In genomic region chr15:22664294-22665058, GRCh38 we compare ENCODE assay signal across 8 cellular contexts.
DNase-seq lines count a peak whose midpoint lies in the region; ATAC-seq, FAIRE-seq and TF ChIP-seq lines count a peak whose summit lies in the region.
"Not testable (repeated sequence)": the region's sequence is repeated elsewhere in the genome, so short reads cannot be mapped to it uniquely, and the experiment has no call there.

No MANE protein-coding gene starts in this region.

- intact Hi-C loops in dorsolateral prefrontal cortex (cut with DNase I); kidney (cut with DNase I); sciatic nerve (cut with DNase I): not testable (repeated sequence)

- not testable (repeated sequence) for H3K4me1 ChIP-seq in ACC112 (ENCODE audit: control insufficient read depth, insufficient read depth, low read length, unreplicated experiment); kidney (ENCODE audit: control insufficient read depth in 1 of 2, insufficient read depth in 1 of 2, low read depth in 1 of 2, low read length in 2 of 2)

- H3K27ac ChIP-seq in ACC112 (ENCODE audit: low read depth, low read length) (peak overlapping the region; percentile 82), dorsolateral prefrontal cortex (peak overlapping the region in 56 of 59 donors; percentile 31 to 94 (median 84)), kidney (ENCODE audit: low read depth in 2 of 2, low read length in 2 of 2) (peak overlapping the region; percentile 71 to 73)

- H3K9ac ChIP-seq in kidney (ENCODE audit: low read length in 2 of 2): peak overlapping the region in 1 of 2 donors; percentile 51

- H3K9me3 ChIP-seq in kidney (ENCODE audit: control insufficient read depth in 1 of 2, low read length in 2 of 2): not testable (repeated sequence)

- H3K4me3 ChIP-seq in ACC112 (ENCODE audit: low read depth, low read length): peak overlapping the region; percentile 76
- peak overlapping the region; percentile 26 to 74 (median 56) for H3K4me3 ChIP-seq in dorsolateral prefrontal cortex
- H3K4me3 ChIP-seq in kidney (ENCODE audit: low read length in 2 of 2): peak overlapping the region; percentile 64 to 66

- H3K36me3 ChIP-seq in ACC112 (ENCODE audit: insufficient read depth, low read length); kidney (ENCODE audit: control insufficient read depth in 1 of 2, insufficient read depth in 2 of 2, low read length in 2 of 2): not testable (repeated sequence)

- DNase-seq in NCI-H2227 (lab: John Stamatoyannopoulos, UW; ENCODE audit: unreplicated experiment) (peak; percentile 48), dorsolateral prefrontal cortex (peak in 6 of 10 donors; percentile 18 to 71 (median 31)), kidney (peak; percentile 77), sciatic nerve (ENCODE audit: low spot score) (peak; percentile 59)
- peak in 2 of 3 experiments; percentile 11 to 23 for DNase-seq in activated CD8-positive, alpha-beta memory T cell treated with anti-CD3 and anti-CD28 coated beads for 48 hours (ENCODE audit: low read depth in 2 of 3, low spot score in 2 of 3)

- FAIRE-seq in kidney (lab: Jason Lieb, UNC): not testable (repeated sequence)

- H3K79me2 ChIP-seq in ACC112 (ENCODE audit: control insufficient read depth, insufficient read depth, low read length, unreplicated experiment): not testable (repeated sequence)

- TF ChIP-seq CTCF in dorsolateral prefrontal cortex (IDR thresholded peaks at IDR 0.05 in 54 of 56, conservative IDR thresholded peaks at IDR 0.05 in 2 of 56; ENCODE audit: low read depth in 1 of 56, partially characterized antibody in 56 of 56): peak in 2 of 56 donors; percentile 1 to 11
- TF ChIP-seq CTCF in kidney (IDR thresholded peaks at IDR 0.05; ENCODE audit: borderline replicate concordance, extremely low read depth, insufficient read depth): not testable (repeated sequence)

- ATAC-seq in GM18861 (IDR thresholded peaks at IDR 0.05; ENCODE audit: unreplicated experiment): peak; percentile 61
- peak; percentile 67 for ATAC-seq in HG02852 (IDR thresholded peaks at IDR 0.05; ENCODE audit: unreplicated experiment)
- peak; percentile 93 for ATAC-seq in sciatic nerve

- not testable (repeated sequence) for H2AFZ ChIP-seq in ACC112 (ENCODE audit: low read length, unreplicated experiment)

- not testable (repeated sequence) for H3K27me3 ChIP-seq in ACC112 (ENCODE audit: insufficient read depth, low read length); dorsolateral prefrontal cortex

Comparison
In these comparisons a context has a peak if more than half of its experiments do, and no peak if none do; other contexts are left out.
1. Peak in every context shown above with its lines: DNase-seq, ATAC-seq, H3K4me3 ChIP-seq and H3K27ac ChIP-seq.
2. DNase-seq: peak in every context shown above with its lines; median percentile 77 in kidney; 59 in sciatic nerve; 48 in NCI-H2227; 31 in dorsolateral prefrontal cortex; 17 in activated CD8-positive, alpha-beta memory T cell treated with anti-CD3 and anti-CD28 coated beads for 48 hours.